ENCODE assay signal across 8 cellular contexts in genomic region chr16:4261557-4262172, GRCh38. TPM values are rescaled to one million over a fixed set of nuclear protein-coding genes. Genes with fewer than 3 reads are reported as not detected.
DNase-seq lines count a peak whose midpoint lies in the region; ATAC-seq and TF ChIP-seq lines count a peak whose summit lies in the region.

No MANE protein-coding gene starts in this region.

- H3K4me3 ChIP-seq in adrenal gland (no peak overlapping the region), left lung (no peak overlapping the region), tibial artery (no peak overlapping the region)

- DNase-seq in GM10266 (ENCODE audit: extremely low spot score) (no peak), NCI-H69 (lab: John Stamatoyannopoulos, UW) (peak; percentile 59), adrenal gland (peak in 3 of 7 donors; percentile 49 to 56 (median 56)), left lung (peak in 1 of 2 donors; percentile 85), tibial artery (no peak), COLO829 (ENCODE audit: low spot score) (no peak), AML-193 (lab: John Stamatoyannopoulos, UW) (no peak), anterior cingulate cortex (lab: John Stamatoyannopoulos, UW) (no peak)

- H3K27ac ChIP-seq in adrenal gland, result no peak overlapping the region
- no peak overlapping the region for H3K27ac ChIP-seq in left lung
- no peak overlapping the region for H3K27ac ChIP-seq in tibial artery

- no peak for TF ChIP-seq POLR2A in adrenal gland (IDR thresholded peaks at IDR 0.05)

- H3K27me3 ChIP-seq in adrenal gland (no peaks in the 10 kb centered on the region), left lung (no peaks in the 10 kb centered on the region), tibial artery (no peaks in the 10 kb centered on the region)

- 61 to 79% (median 72%) methylated on average over 16 to 35 of the region's 35 CpGs for WGBS in adrenal gland, 4 donors

- ATAC-seq in left lung, result peak; percentile 32

- H3K36me3 ChIP-seq in adrenal gland (replicated peaks in 1 of 2), result peaks cover 0 to 10% of the 10 kb centered on the region in 2 donors
- H3K36me3 ChIP-seq in left lung, result peaks cover 0 to 39% of the 10 kb centered on the region in 2 donors
- peaks cover 0 to 52% (median 15%) of the 10 kb centered on the region in 3 donors for H3K36me3 ChIP-seq in tibial artery

- peaks cover 0 to 16% of the 10 kb centered on the region in 2 donors for H3K4me1 ChIP-seq in adrenal gland (replicated peaks in 1 of 2)
- H3K4me1 ChIP-seq in left lung, result peaks cover 0 to 10% of the 10 kb centered on the region in 2 donors
- peaks cover 0 to 11% (median 4%) of the 10 kb centered on the region in 4 donors for H3K4me1 ChIP-seq in tibial artery

- H3K9me3 ChIP-seq in adrenal gland (replicated peaks in 1 of 3) (no peaks in the 10 kb centered on the region), left lung (no peaks in the 10 kb centered on the region), tibial artery (no peaks in the 10 kb centered on the region)

- intact Hi-C loops in adrenal gland (cut with DNase I) (loop anchor here in 1 of 2 donors (10.0 kb wide), 1 partner anchor 143 kb away; no protein-coding TSS in a partner anchor), left lung (cut with DNase I) (no loop called here), tibial artery (cut with DNase I; ENCODE audit: low total_unique reads) (loop anchor here (10.0 kb wide), 1 partner anchor 143 kb away; no protein-coding TSS in a partner anchor)

- TF ChIP-seq CTCF in GM10266 (IDR thresholded peaks at IDR 0.05; ENCODE audit: control insufficient read depth, insufficient read depth, low read depth, missing control alignments) (peak; percentile 59), adrenal gland (IDR thresholded peaks at IDR 0.05) (peak; percentile 50 to 83 (median 66)), left lung (IDR thresholded peaks at IDR 0.05) (peak; percentile 48 to 63), tibial artery (IDR thresholded peaks at IDR 0.05) (peak; percentile 63 to 67)

RNA-seq across cellular contexts. Expression of gene TFAP4, which starts 11.2 kb away (rescaled TPM):
- total RNA-seq in adrenal gland (10 to 100 TPM in 2 of 8 donors, 1 to 10 TPM in 6; 2.5 to 15.4 (median 6.4) TPM), left lung (10 to 100 TPM in 1 of 2 donors, 1 to 10 TPM in 1; 6.4 to 12.8 TPM)
- polyA plus RNA-seq in adrenal gland, result 10 to 100 TPM in 1 of 3 donors, 1 to 10 TPM in 2; 3.3 to 10.3 (median 4.5) TPM

RNA-seq across cellular contexts. Expression of gene SRL, which starts 19.8 kb away (rescaled TPM):
- total RNA-seq in adrenal gland (1 to 10 TPM in 1 of 8 donors, under 1 TPM in 5, not detected in 2; 0.29 to 1.3 (median 0.53) TPM), left lung (1 to 10 TPM in 1 of 2 donors, under 1 TPM in 1; 0.82 to 1.9 TPM)
- under 1 TPM; 0.24 to 0.57 (median 0.46) TPM for polyA plus RNA-seq in adrenal gland

RNA-seq across cellular contexts. Expression of gene GLIS2, which starts 54.2 kb away (rescaled TPM):
- 10 to 100 TPM; 11.9 to 36.2 (median 18.6) TPM for total RNA-seq in adrenal gland
- 10 to 100 TPM in 2 of 3 donors, 1 to 10 TPM in 1; 2.0 to 16.7 (median 13.4) TPM for polyA plus RNA-seq in adrenal gland
- total RNA-seq in left lung, result 10 to 100 TPM; 28.9 to 31.0 TPM
